ENCODE assay signal across 1 cellular context in genomic region chr19:3034845-3035541, GRCh38.
TF ChIP-seq lines count a peak whose summit lies in the region.

No MANE protein-coding gene starts in this region.

TF ChIP-seq in K562, 482 proteins besides CTCF, POLR2A, EP300 and RAD21 (continued from another document):
- TF ChIP-seq USF2 (CRISPR knock-in tag; IDR thresholded peaks at IDR 0.05) (no peak), NEUROD1 (IDR thresholded peaks at IDR 0.05; ENCODE audit: borderline replicate concordance, low read depth, low read length, partially characterized antibody) (no peak), ZNF175 (CRISPR knock-in tag; IDR thresholded peaks at IDR 0.05; ENCODE audit: low read depth) (no peak), AFF4 (CRISPR knock-in tag; IDR thresholded peaks at IDR 0.05) (peak; percentile 66; the same call in 1 of the 2 replicates), RBBP5 (IDR thresholded peaks at IDR 0.05; ENCODE audit: borderline replicate concordance, insufficient read depth, low read length, poor library complexity, severe bottlenecking) (peak; percentile 41), ETV1 (tag; conservative IDR thresholded peaks at IDR 0.05; ENCODE audit: low read depth) (peak; percentile 82), ZNF584 (CRISPR knock-in tag; IDR thresholded peaks at IDR 0.05; ENCODE audit: low read depth) (0 out of 2 replicates have a peak, but pooled peaks have one; percentile 10)
TF ChIP-seq in K562: peak in this region for 34.
